16 cellular contexts compared by ENCODE assay signal in the genomic region with DNA sequence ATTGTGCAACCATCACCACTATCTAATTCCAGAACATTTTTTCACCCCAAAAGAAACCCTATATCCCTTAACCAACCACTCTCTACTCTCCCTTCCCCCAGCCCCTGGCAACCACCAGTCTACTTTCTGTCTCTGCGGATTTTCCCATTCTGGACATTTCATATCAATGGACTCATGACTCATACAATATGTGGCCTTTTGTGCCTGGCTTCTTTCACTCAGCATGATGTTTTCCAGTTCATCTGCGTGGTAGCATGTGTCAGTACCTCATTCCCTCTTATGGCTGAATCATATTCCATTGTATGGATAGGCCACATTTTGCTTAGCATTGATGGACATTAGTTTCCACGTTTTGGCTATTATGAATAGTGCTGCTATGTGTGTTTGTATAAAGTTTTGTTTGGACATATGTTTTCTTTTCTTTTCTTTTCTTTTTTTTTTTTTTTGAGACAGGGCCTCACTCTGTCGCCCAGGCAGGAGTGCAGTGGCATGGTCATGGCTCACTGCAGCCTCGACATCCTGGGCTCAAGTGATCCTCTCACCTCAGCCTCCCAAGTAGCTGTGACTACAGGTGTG.
A peak's percentile ranks its signal among the peaks of the same experiment; 100 is the strongest.
DNase-seq lines count a peak whose midpoint lies in the region; ATAC-seq, FAIRE-seq and TF ChIP-seq lines count a peak whose summit lies in the region.
"Had no signal": no experiment of that assay in that cellular context is flagged by ENCODE, and none has a peak within 500 bp of the region (broad histone marks: within the 10 kb centered on the region; RNA-seq: fewer than 3 reads in every experiment).

No MANE protein-coding gene starts in this region.

- no peaks in the 10 kb centered on the region for H3K27me3 Mint-ChIP-seq in chondrocyte (ENCODE audit: low read depth)

- peak overlapping the region; percentile 58 for H3K27ac Mint-ChIP-seq in chondrocyte (ENCODE audit: unreplicated experiment)
- H3K27ac Mint-ChIP-seq: progenitor cell of endocrine pancreas had no signal

- peak; percentile 21 for FAIRE-seq in RCC 7860 (lab: Jason Lieb, UNC)
- FAIRE-seq: GM12878, HTR-8/SVneo had no signal

- peaks cover 62% of the 10 kb centered on the region for H3K4me1 Mint-ChIP-seq in chondrocyte (ENCODE audit: low read depth)

- ATAC-seq in GM21423 (IDR thresholded peaks at IDR 0.05; ENCODE audit: unreplicated experiment): no peak
- ATAC-seq: GM12878, PC-3 had no signal

- no peak overlapping the region for H3K4me3 Mint-ChIP-seq in chondrocyte (ENCODE audit: unreplicated experiment)

- TF ChIP-seq CTCF in chondrocyte (IDR thresholded peaks at IDR 0.05) (no peak), coronary artery (IDR thresholded peaks at IDR 0.05) (no peak)

- no peaks in the 10 kb centered on the region for H3K36me3 Mint-ChIP-seq in chondrocyte (ENCODE audit: low read depth)

- H3K4me3 ChIP-seq in coronary artery: no peak overlapping the region
- H3K4me3 ChIP-seq: BLaER1 treated with 17β-estradiol and CSF1 and Interleukin-3, amounts not matched to agents 10 nM and 100 nM; GM12878 had no signal

- peak overlapping the region in 1 of 2 donors; percentile 89 for H3K27ac ChIP-seq in coronary artery
- H3K27ac ChIP-seq: BLaER1 treated with 17β-estradiol and CSF1 and Interleukin-3, amounts not matched to agents 10 nM and 100 nM had no signal

- peak; percentile 68 for DNase-seq in ELR (ENCODE audit: low read depth)
- DNase-seq in RCC 7860 (ENCODE audit: low spot score): peak; percentile 66
- DNase-seq in chondrocyte (ENCODE audit: low spot score): no peak
- DNase-seq in myocyte (ENCODE audit: low read depth): peak; percentile 50
- no peak for DNase-seq in coronary artery (ENCODE audit: low spot score)
- DNase-seq in NCI-H2171 treated with DMSO at 0.1 percent for 48 hours (lab: John Stamatoyannopoulos, UW): no peak
- DNase-seq in activated effector memory CD4-positive, alpha-beta T cell treated with Interleukin-2 at 50 U/mL for 16 hours: no peak
- DNase-seq: activated CD8-positive, alpha-beta memory T cell treated with anti-CD3 and anti-CD28 coated beads, Interleukin-2, amount 50 U/mL, for 48 hours; glutamatergic neuron; PC-3; stimulated activated CD4-positive, alpha-beta T cell treated with anti-CD3 and anti-CD28 coated beads, Interleukin-2, amount 100 ng/mL, for 48 hours had no signal

- H3K9me3 Mint-ChIP-seq in chondrocyte (ENCODE audit: low read depth): peaks cover 10% of the 10 kb centered on the region

Comparison
In these comparisons a context has a peak if more than half of its experiments do, and no peak if none do; other contexts are left out.
1. DNase-seq: peak in ELR (single experiment), RCC 7860 (single experiment) and myocyte (single experiment); none in chondrocyte (single experiment), coronary artery (single experiment), NCI-H2171 treated with DMSO at 0.1 percent for 48 hours (single experiment) and activated effector memory CD4-positive, alpha-beta T cell treated with Interleukin-2 at 50 U/mL for 16 hours (single experiment).